ENCODE assay signal across 13 cellular contexts in the genomic region with DNA sequence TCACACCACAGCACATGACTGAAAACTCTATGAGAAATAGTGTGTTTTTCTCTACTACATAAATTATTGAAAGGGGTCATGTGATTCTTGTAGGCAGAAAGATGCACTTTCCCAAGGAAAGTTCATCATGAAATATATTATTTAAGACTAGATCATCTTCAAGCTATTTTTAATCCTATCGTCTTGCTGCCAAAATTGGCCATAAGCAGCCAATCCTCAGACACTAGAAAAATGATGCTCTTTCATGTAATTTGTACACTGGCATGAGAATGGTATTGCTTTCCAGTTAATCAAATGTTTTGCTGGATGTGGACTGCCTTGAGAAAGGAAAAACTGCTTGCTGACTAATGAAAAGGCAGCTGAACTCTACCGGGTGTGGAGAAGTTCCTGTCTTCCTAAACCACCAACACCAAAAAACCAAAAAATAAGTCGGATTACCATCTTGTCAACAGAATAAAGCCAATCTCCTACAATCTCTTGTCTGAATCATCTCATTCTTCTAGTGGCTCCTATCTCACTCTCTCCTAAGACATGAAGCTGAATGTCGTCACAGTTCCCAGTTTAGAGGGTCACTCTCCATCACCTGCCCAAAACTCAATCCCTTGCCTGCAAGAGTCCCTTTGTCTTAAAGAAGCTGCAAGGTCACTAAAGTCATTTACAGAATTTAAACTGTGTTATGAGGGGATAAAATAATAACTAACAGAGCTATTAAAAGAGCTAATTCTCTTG. TPM values are rescaled to one million over a fixed set of nuclear protein-coding genes. Genes with fewer than 3 reads are reported as not detected.
DNase-seq lines count a peak whose midpoint lies in the region; TF ChIP-seq lines count a peak whose summit lies in the region.
"Had no signal": no experiment of that assay in that cellular context is flagged by ENCODE, and none has a peak within 500 bp of the region (broad histone marks: within the 10 kb centered on the region; RNA-seq: fewer than 3 reads in every experiment).

No MANE protein-coding gene starts in this region.

- H3K9me3 ChIP-seq in breast epithelium (no peaks in the 10 kb centered on the region), vagina (no peaks in the 10 kb centered on the region)

- H3K36me3 Mint-ChIP-seq in MCF 10A (ENCODE audit: insufficient read depth, unreplicated experiment), result no peaks in the 10 kb centered on the region
- peaks cover 67% of the 10 kb centered on the region for H3K36me3 Mint-ChIP-seq in activated CD4-positive, alpha-beta memory T cell treated with anti-CD3 and anti-CD28 coated beads for 36 hours
- H3K36me3 Mint-ChIP-seq in immature natural killer cell, result peaks cover 0 to 5% (median 4%) of the 10 kb centered on the region in 3 donors

- H3K27me3 ChIP-seq in breast epithelium, result no peaks in the 10 kb centered on the region
- no peaks in the 10 kb centered on the region for H3K27me3 ChIP-seq in vagina

- H3K4me1 Mint-ChIP-seq in MCF 10A (ENCODE audit: insufficient read depth, unreplicated experiment) (peaks cover 14% of the 10 kb centered on the region), immature natural killer cell (peaks cover 84 to 97% of the 10 kb centered on the region in 2 donors)
- H3K4me1 Mint-ChIP-seq in activated CD4-positive, alpha-beta memory T cell treated with anti-CD3 and anti-CD28 coated beads for 36 hours (ENCODE audit: low read depth), result peaks cover 63% of the 10 kb centered on the region

- CTCF ChIA-PET in MCF 10A (lab: Yijun Ruan, JAX), result interaction anchor here (0.5 to 1.5 kb wide), 5 partner anchors 32 to 780 kb away, joined by 3 to 8 read pairs (median 3); no protein-coding TSS in a partner anchor
- CTCF ChIA-PET in activated CD4-positive, alpha-beta memory T cell treated with anti-CD3 and anti-CD28 coated beads for 36 hours (lab: Charles Lee), result interaction anchor here (0.6 to 2.0 kb wide), 10 partner anchors 9 to 680 kb away, joined by 3 to 12 read pairs (median 3); no protein-coding TSS in a partner anchor

- H3K27me3 Mint-ChIP-seq in MCF 10A (ENCODE audit: insufficient read depth, unreplicated experiment) (no peaks in the 10 kb centered on the region), immature natural killer cell (ENCODE audit: low read depth in 3 of 3) (peaks cover 5 to 11% (median 8%) of the 10 kb centered on the region in 3 donors)
- H3K27me3 Mint-ChIP-seq in activated CD4-positive, alpha-beta memory T cell treated with anti-CD3 and anti-CD28 coated beads for 36 hours, result no peaks in the 10 kb centered on the region

- H3K4me3 Mint-ChIP-seq in MCF 10A (ENCODE audit: unreplicated experiment) (no peak overlapping the region), immature natural killer cell (peak overlapping the region; percentile 2 to 94 (median 50))
- peak overlapping the region; percentile 94 for H3K4me3 Mint-ChIP-seq in activated CD4-positive, alpha-beta memory T cell treated with anti-CD3 and anti-CD28 coated beads for 36 hours

- H3K4me1 ChIP-seq in breast epithelium, result peaks cover 0 to 17% of the 10 kb centered on the region in 2 donors
- H3K4me1 ChIP-seq in vagina, result peaks cover 62% of the 10 kb centered on the region

- peak overlapping the region in 2 of 3 donors; percentile 19 to 99 for H3K4me3 ChIP-seq in breast epithelium
- no peak overlapping the region for H3K4me3 ChIP-seq in vagina

- no peaks in the 10 kb centered on the region for H3K9me3 Mint-ChIP-seq in MCF 10A (ENCODE audit: unreplicated experiment)
- no peaks in the 10 kb centered on the region for H3K9me3 Mint-ChIP-seq in activated CD4-positive, alpha-beta memory T cell treated with anti-CD3 and anti-CD28 coated beads for 36 hours
- H3K9me3 Mint-ChIP-seq in immature natural killer cell, result no peaks in the 10 kb centered on the region

- POLR2A ChIA-PET in MCF 10A (lab: Yijun Ruan, JAX), result interaction anchor here (0.6 kb wide), 1 partner anchor 49 kb away, joined by 3 read pairs; no protein-coding TSS in a partner anchor
- POLR2A ChIA-PET in activated CD4-positive, alpha-beta memory T cell treated with anti-CD3 and anti-CD28 coated beads for 36 hours (lab: Charles Lee), result interaction anchor here (0.5 to 2.4 kb wide), 9 partner anchors 12 to 500 kb away, joined by 3 to 14 read pairs (median 5); no protein-coding TSS in a partner anchor

- no peak for TF ChIP-seq CTCF in breast epithelium (IDR thresholded peaks at IDR 0.05)
- TF ChIP-seq CTCF in MCF 10A (IDR thresholded peaks at IDR 0.05; ENCODE audit: unreplicated experiment), result no peak
- TF ChIP-seq CTCF in vagina (IDR thresholded peaks at IDR 0.05), result no peak

- H3K27ac Mint-ChIP-seq in MCF 10A (ENCODE audit: low read depth, unreplicated experiment) (no peak overlapping the region), immature natural killer cell (peak overlapping the region; percentile 4 to 86 (median 62))
- peak overlapping the region; percentile 93 for H3K27ac Mint-ChIP-seq in activated CD4-positive, alpha-beta memory T cell treated with anti-CD3 and anti-CD28 coated beads for 36 hours

- no peaks in the 10 kb centered on the region for H3K36me3 ChIP-seq in breast epithelium
- H3K36me3 ChIP-seq in vagina, result no peaks in the 10 kb centered on the region

- DNase-seq in breast epithelium (ENCODE audit: low spot score in 2 of 2), result no peak
- DNase-seq in MCF 10A (ENCODE audit: unreplicated experiment), result no peak
- no peak for DNase-seq in activated CD4-positive, alpha-beta memory T cell treated with anti-CD3 and anti-CD28 coated beads for 36 hours
- DNase-seq in immature natural killer cell, result no peak
- DNase-seq in vagina (ENCODE audit: extremely low spot score in 2 of 2), result no peak
- DNase-seq in NCI-H2029 treated with DMSO at 0.1 percent for 48 hours (lab: John Stamatoyannopoulos, UW), result no peak
- DNase-seq in GM03348 (ENCODE audit: low spot score), result no peak
- DNase-seq in DMS 273 treated with DMSO at 0.1 percent for 48 hours (lab: John Stamatoyannopoulos, UW), result no peak
- DNase-seq: activated effector memory CD4-positive, alpha-beta T cell treated with Interleukin-2 at 50 U/mL for 16 hours; NCI-H1436 treated with DMSO at 0.1 percent for 48 hours; NCI-H524 treated with DMSO at 0.1 percent for 48 hours; posterior cingulate gyrus had no signal

- peak overlapping the region; percentile 68 to 78 for H3K27ac ChIP-seq in breast epithelium
- peak overlapping the region; percentile 93 for H3K27ac ChIP-seq in vagina
- H3K27ac ChIP-seq: VCaP had no signal

- no peak for TF ChIP-seq POLR2A in breast epithelium (IDR thresholded peaks at IDR 0.05)
- TF ChIP-seq POLR2A in vagina (IDR thresholded peaks at IDR 0.05), result no peak

- BruUV-seq in MCF 10A (replicated peaks; lab: Mats Ljungman, UMichigan), result no TSS peak

- intact Hi-C loops in breast epithelium (cut with DNase I; ENCODE audit: low total_unique reads), result no loop called here
- intact Hi-C loops in MCF 10A (cut with micrococcal nuclease), result no loop called here
- intact Hi-C loops in activated CD4-positive, alpha-beta memory T cell treated with anti-CD3 and anti-CD28 coated beads for 36 hours (cut with micrococcal nuclease), result no loop called here
- intact Hi-C loops in vagina (cut with DNase I), result loop anchor here (10.0 kb wide), 1 partner anchor 49 kb away; no protein-coding TSS in a partner anchor

RNA-seq across cellular contexts. Expression of a gene that starts 5.3 kb away (rescaled TPM):
- total RNA-seq in breast epithelium, result 10 to 100 TPM; 41.3 to 82.5 (median 43.6) TPM
- 3.0 and 5.7 TPM in 2 replicates for total RNA-seq in MCF 10A (2022)
- total RNA-seq in activated CD4-positive, alpha-beta memory T cell treated with anti-CD3 and anti-CD28 coated beads for 36 hours, result 10 to 100 TPM; 66.9 to 67.9 TPM
- polyA plus RNA-seq in immature natural killer cell, result 1 to 10 TPM; 5.1 to 8.0 (median 5.7) TPM
- 18.7 TPM for total RNA-seq in vagina

RNA-seq across cellular contexts. Expression of a gene that starts 52.8 kb away (rescaled TPM):
- total RNA-seq in breast epithelium (10 to 100 TPM; 41.6 to 53.0 (median 48.9) TPM), MCF 10A (2022) (97.4 and 108 TPM in 2 replicates), vagina (42.0 TPM)
- total RNA-seq in activated CD4-positive, alpha-beta memory T cell treated with anti-CD3 and anti-CD28 coated beads for 36 hours, result 10 to 100 TPM; 72.8 to 77.2 TPM
- polyA plus RNA-seq in immature natural killer cell, result 10 to 100 TPM; 37.7 to 45.6 (median 39.2) TPM

Comparison
In these comparisons a context has a peak if more than half of its experiments do, and no peak if none do; other contexts are left out.
1. H3K4me3 ChIP-seq: peak in breast epithelium (2 of 3); none in vagina (0 of 2).